12 cellular contexts compared by ENCODE assay signal in genomic region chr1:85361106-85361505, GRCh38.
DNase-seq lines count a peak whose midpoint lies in the region; ATAC-seq and TF ChIP-seq lines count a peak whose summit lies in the region.
"Had no signal": no experiment of that assay in that cellular context is flagged by ENCODE, and none has a peak within 500 bp of the region (broad histone marks: within the 10 kb centered on the region; RNA-seq: fewer than 3 reads in every experiment).

No MANE protein-coding gene starts in this region.

- intact Hi-C loops in PC-3 (cut with micrococcal nuclease) = loop anchor here (1.0 to 5.0 kb wide), 6 partner anchors 14 to 219 kb away; partner anchors contain the start of gene CCN1

- peak overlapping the region; percentile 46 for H3K9ac ChIP-seq in PC-3 (ENCODE audit: low read length)

- no peak overlapping the region for H2AFZ ChIP-seq in PC-3 (ENCODE audit: low read length)

- DNase-seq in AG09319 (ENCODE audit: extremely low read depth, low read depth) = peak; percentile 28
- DNase-seq in PC-3 = peak; percentile 83
- peak; percentile 62 for DNase-seq in epithelial cell of proximal tubule (ENCODE audit: low read depth)
- peak; percentile 68 for DNase-seq in non-pigmented ciliary epithelial cell (ENCODE audit: low read depth)
- DNase-seq in DMS53 (lab: John Stamatoyannopoulos, UW) = no peak
- no peak for DNase-seq in stimulated activated naive CD8-positive, alpha-beta T cell treated with anti-CD3 and anti-CD28 coated beads, Interleukin-15, Interleukin-2, amounts not matched to agents 100 U/mL and 50 U/mL, for 24 hours
- DNase-seq in GM10266 (ENCODE audit: extremely low spot score) = no peak
- no peak for DNase-seq in iPS-NIHi7 (ENCODE audit: extremely low spot score)
- DNase-seq: activated CD8-positive, alpha-beta T cell treated with anti-CD3 and anti-CD28 coated beads, Interleukin-2, amount 10 ng/mL, durations not matched to agents 7 days and 5 days; activated naive CD4-positive, alpha-beta T cell treated with anti-CD3 and anti-CD28 coated beads, Interleukin-2, amount 50 U/mL, for 16 hours; CD4-positive, CD25-positive, alpha-beta regulatory T cell; stimulated activated CD4-positive, alpha-beta T cell treated with anti-CD3 and anti-CD28 coated beads, Interleukin-2, amount 100 ng/mL, for 48 hours had no signal

- H3K27me3 ChIP-seq in PC-3 (ENCODE audit: low read length) = no peaks in the 10 kb centered on the region

- POLR2A ChIA-PET in PC-3 (lab: Charles Lee; ENCODE audit: unreplicated experiment) = interaction anchor here (0.6 to 1.2 kb wide), 3 partner anchors 13 to 659 kb away, joined by 3 to 9 read pairs (median 4); no protein-coding TSS in a partner anchor

- no peaks in the 10 kb centered on the region for H4K20me1 ChIP-seq in PC-3 (ENCODE audit: low read length)

- CTCF ChIA-PET in PC-3 (lab: Charles Lee) = interaction anchor here (0.8 kb wide), 1 partner anchor 17 kb away, joined by 3 read pairs; no protein-coding TSS in a partner anchor

- H3K4me3 ChIP-seq in PC-3 (ENCODE audit: low read length) (0 out of 2 replicates have a peak overlapping the region, but pooled peaks have one; percentile 5), epithelial cell of proximal tubule (ENCODE audit: low read depth, low read length) (no peak overlapping the region)

- H3K9me3 ChIP-seq in PC-3 (ENCODE audit: low read length) = no peaks in the 10 kb centered on the region

- BruUV-seq in PC-3 (replicated peaks; lab: Mats Ljungman, UMichigan) = no TSS peak

- peaks cover 5% of the 10 kb centered on the region; the same call in 1 of the 2 replicates for H3K36me3 ChIP-seq in PC-3 (ENCODE audit: low read depth, low read length)

- H3K9me2 ChIP-seq in PC-3 (replicated peaks; ENCODE audit: low read length) = no peaks in the 10 kb centered on the region

- ATAC-seq in PC-3 = peak; percentile 70
- ATAC-seq in stimulated activated naive CD8-positive, alpha-beta T cell treated with anti-CD3 and anti-CD28 coated beads, Interleukin-15, Interleukin-2, amounts not matched to agents 100 U/mL and 50 U/mL, for 24 hours = no peak
- ATAC-seq: activated CD8-positive, alpha-beta T cell treated with anti-CD3 and anti-CD28 coated beads, Interleukin-2, amount 10 ng/mL, durations not matched to agents 7 days and 5 days had no signal

- peak overlapping the region; percentile 60 for H3K4me2 ChIP-seq in PC-3 (ENCODE audit: low read length)

- peak overlapping the region; percentile 84 for H3K27ac ChIP-seq in PC-3 (ENCODE audit: low read length)

- H3K79me2 ChIP-seq in PC-3 (ENCODE audit: low read length) = peaks cover 72% of the 10 kb centered on the region

- peaks cover 43% of the 10 kb centered on the region for H3K4me1 ChIP-seq in PC-3 (ENCODE audit: insufficient read depth, low read length)

- peaks cover 12% of the 10 kb centered on the region for H3F3A ChIP-seq in PC-3 (ENCODE audit: low read length, unreplicated experiment)

- TF ChIP-seq CTCF in AG09319 (IDR thresholded peaks at IDR 0.05; ENCODE audit: low read depth, low read length) (no peak), PC-3 (conservative IDR thresholded peaks at IDR 0.05; ENCODE audit: low read depth, low read length) (no peak), epithelial cell of proximal tubule (conservative IDR thresholded peaks at IDR 0.05; ENCODE audit: low read depth, low read length) (no peak), GM10266 (IDR thresholded peaks at IDR 0.05; ENCODE audit: control insufficient read depth, insufficient read depth, low read depth, missing control alignments) (no peak)

Comparison
In these comparisons a context has a peak if more than half of its experiments do, and no peak if none do; other contexts are left out.
1. DNase-seq: peak in AG09319 (single experiment), PC-3 (single experiment), epithelial cell of proximal tubule (single experiment) and non-pigmented ciliary epithelial cell (single experiment); none in DMS53 (single experiment), stimulated activated naive CD8-positive, alpha-beta T cell treated with anti-CD3 and anti-CD28 coated beads, Interleukin-15, Interleukin-2, amounts not matched to agents 100 U/mL and 50 U/mL, for 24 hours (single experiment), GM10266 (single experiment) and iPS-NIHi7 (single experiment).